15 cellular contexts compared by ENCODE assay signal in genomic region chr17:29740017-29740416, GRCh38.
DNase-seq lines count a peak whose midpoint lies in the region; ATAC-seq and TF ChIP-seq lines count a peak whose summit lies in the region.
"Had no signal": no experiment of that assay in that cellular context is flagged by ENCODE, and none has a peak within 500 bp of the region (broad histone marks: within the 10 kb centered on the region; RNA-seq: fewer than 3 reads in every experiment).

No MANE protein-coding gene starts in this region.

- intact Hi-C loops in activated naive CD4-positive, alpha-beta T cell treated with anti-CD3 and anti-CD28 coated beads for 36 hours (cut with micrococcal nuclease) = loop anchor here (2.0 kb wide), 1 partner anchor 21 kb away; no protein-coding TSS in a partner anchor
- intact Hi-C loops in mammary epithelial cell (cut with micrococcal nuclease) = no loop called here

- dilution Hi-C loops in mammary epithelial cell (cut with HindIII; ENCODE audit: low sequenced_read_pairs) = no loop called here

- CTCF ChIA-PET in activated naive CD4-positive, alpha-beta T cell treated with anti-CD3 and anti-CD28 coated beads for 36 hours (lab: Charles Lee) = no interaction called here
- CTCF ChIA-PET in mammary epithelial cell (lab: Charles Lee; ENCODE audit: low non-redundant PET) = no interaction called here

- H3K27ac ChIP-seq in thymus (ENCODE audit: low read depth) = peak overlapping the region; percentile 40
- H3K27ac ChIP-seq in mammary epithelial cell (ENCODE audit: insufficient read depth, low read depth, low read length) = no peak overlapping the region

- H4K20me1 ChIP-seq in mammary epithelial cell (ENCODE audit: insufficient read depth, low read length) = no peaks in the 10 kb centered on the region

- H3K4me3 ChIP-seq in thymus (ENCODE audit: low read length) (no peak overlapping the region), mammary epithelial cell (replicated peaks in 1 of 3; ENCODE audit: insufficient read depth in 1 of 3, low read depth in 2 of 3, low read length in 3 of 3) (no peak overlapping the region)
- H3K4me3 ChIP-seq: mucosa of descending colon, transverse colon had no signal

- peaks cover 56% of the 10 kb centered on the region for H3K4me1 Mint-ChIP-seq in activated naive CD4-positive, alpha-beta T cell treated with anti-CD3 and anti-CD28 coated beads for 36 hours (ENCODE audit: low read depth)
- H3K4me1 Mint-ChIP-seq in memory B cell = peaks cover 27% of the 10 kb centered on the region

- H3K36me3 ChIP-seq in thymus (ENCODE audit: control insufficient read depth, insufficient read depth) (no peaks in the 10 kb centered on the region), mammary epithelial cell (ENCODE audit: insufficient read depth, low read length) (no peaks in the 10 kb centered on the region)
- H3K36me3 ChIP-seq: transverse colon had no signal

- H2AFZ ChIP-seq in mammary epithelial cell (ENCODE audit: low read depth, low read length) = no peak overlapping the region

- H3K4me3 Mint-ChIP-seq in activated naive CD4-positive, alpha-beta T cell treated with anti-CD3 and anti-CD28 coated beads for 36 hours = no peak overlapping the region
- H3K4me3 Mint-ChIP-seq in memory B cell = no peak overlapping the region

- ATAC-seq in memory B cell (ENCODE audit: low read depth) = no peak
- ATAC-seq: mucosa of descending colon had no signal

- 90% methylated on average over 4 of the region's 4 CpGs for WGBS in thymus
- WGBS in mammary epithelial cell (ENCODE audit: low coverage, missing lambda C conversion rate) = 91% methylated on average over 4 of the region's 4 CpGs

- H3K27ac Mint-ChIP-seq in activated naive CD4-positive, alpha-beta T cell treated with anti-CD3 and anti-CD28 coated beads for 36 hours = peak overlapping the region; percentile 2
- peak overlapping the region; percentile 79 for H3K27ac Mint-ChIP-seq in memory B cell

- peaks cover 7% of the 10 kb centered on the region for H3K36me3 Mint-ChIP-seq in activated naive CD4-positive, alpha-beta T cell treated with anti-CD3 and anti-CD28 coated beads for 36 hours (ENCODE audit: low read depth)
- peaks cover 6% of the 10 kb centered on the region for H3K36me3 Mint-ChIP-seq in memory B cell

- H3K9me3 ChIP-seq in thymus (ENCODE audit: control insufficient read depth) (no peaks in the 10 kb centered on the region), mammary epithelial cell (replicated peaks; ENCODE audit: insufficient read depth, low read length) (no peaks in the 10 kb centered on the region)
- H3K9me3 ChIP-seq: mucosa of descending colon, transverse colon had no signal

- no peak for TF ChIP-seq CTCF in mammary epithelial cell (conservative IDR thresholded peaks at IDR 0.05 in 1 of 2, IDR thresholded peaks at IDR 0.05 in 1 of 2; ENCODE audit: extremely low read depth in 1 of 2, insufficient read depth in 1 of 2, low read depth in 1 of 2, low read length in 2 of 2)

- H3K79me2 ChIP-seq in mammary epithelial cell (ENCODE audit: insufficient read depth, low read length) = no peaks in the 10 kb centered on the region

- H3K4me2 ChIP-seq in mammary epithelial cell (ENCODE audit: insufficient read depth, low read depth, low read length) = no peak overlapping the region

- in situ Hi-C loops in mammary epithelial cell (cut with MboI; ENCODE audit: low sequenced_read_pairs in 2 of 2) = no loop called here

- H3K27me3 Mint-ChIP-seq in activated naive CD4-positive, alpha-beta T cell treated with anti-CD3 and anti-CD28 coated beads for 36 hours (ENCODE audit: low read depth) = no peaks in the 10 kb centered on the region
- H3K27me3 Mint-ChIP-seq in memory B cell = no peaks in the 10 kb centered on the region

- H3K4me1 ChIP-seq in thymus (ENCODE audit: control insufficient read depth, insufficient read depth, low read length) = no peaks in the 10 kb centered on the region
- H3K4me1 ChIP-seq in mammary epithelial cell (ENCODE audit: insufficient read depth, low read length) = peaks cover 11% of the 10 kb centered on the region

- no peak for DNase-seq in activated naive CD4-positive, alpha-beta T cell treated with anti-CD3 and anti-CD28 coated beads for 36 hours
- no peak for DNase-seq in activated naive CD4-positive, alpha-beta T cell treated with anti-CD3 and anti-CD28 coated beads, Interleukin-2, amount 50 U/mL, for 16 hours
- DNase-seq in dermis blood vessel endothelial cell (peak; percentile 28), memory B cell (ENCODE audit: low spot score in 2 of 2) (no peak), mammary epithelial cell (no peak), DMS 273 treated with DMSO at 0.1 percent for 48 hours (lab: John Stamatoyannopoulos, UW) (no peak)
- no peak for DNase-seq in stimulated activated naive CD4-positive, alpha-beta T cell treated with Interleukin-2 at 50 U/mL for 16 hours (lab: John Stamatoyannopoulos, UW)
- DNase-seq: activated CD4-positive, alpha-beta T cell treated with anti-CD3 and anti-CD28 coated beads for 4 hours; activated effector memory CD4-positive, alpha-beta T cell treated with Interleukin-2 at 50 U/mL for 16 hours; DMS79 treated with DMSO at 0.1 percent for 48 hours; erythroblast; mucosa of descending colon; NCI-H2171; transverse colon had no signal

- H3K27me3 ChIP-seq in thymus (ENCODE audit: control insufficient read depth, insufficient read depth) (no peaks in the 10 kb centered on the region), mammary epithelial cell (ENCODE audit: insufficient read depth, low read length) (no peaks in the 10 kb centered on the region)
- H3K27me3 ChIP-seq: transverse colon had no signal

- H3K9ac ChIP-seq in mammary epithelial cell (ENCODE audit: insufficient read depth, low read length) = no peak overlapping the region

- BruUV-seq in mammary epithelial cell (replicated peaks; lab: Mats Ljungman, UMichigan) = no TSS peak

- no peaks in the 10 kb centered on the region for H3K9me3 Mint-ChIP-seq in activated naive CD4-positive, alpha-beta T cell treated with anti-CD3 and anti-CD28 coated beads for 36 hours
- no peaks in the 10 kb centered on the region for H3K9me3 Mint-ChIP-seq in memory B cell
